9 cellular contexts compared by ENCODE assay signal in genomic region chr10:71548494-71548846, GRCh38.
DNase-seq lines count a peak whose midpoint lies in the region; ATAC-seq and TF ChIP-seq lines count a peak whose summit lies in the region.
"Had no signal": no experiment of that assay in that cellular context is flagged by ENCODE, and none has a peak within 500 bp of the region (broad histone marks: within the 10 kb centered on the region; RNA-seq: fewer than 3 reads in every experiment).

No MANE protein-coding gene starts in this region.

- H3K9me3 ChIP-seq in adrenal gland (replicated peaks in 1 of 3): no peaks in the 10 kb centered on the region

- no peak overlapping the region for H2BK120ac ChIP-seq in mesendoderm (ENCODE audit: low read depth, low read length)

- H3K4me1 ChIP-seq in adrenal gland (replicated peaks in 1 of 2) (no peaks in the 10 kb centered on the region), mesendoderm (ENCODE audit: control insufficient read depth, low read depth, low read length) (peaks cover 5% of the 10 kb centered on the region)

- peak; percentile 39 for DNase-seq in ELR (ENCODE audit: low read depth)
- peak; percentile 91 to 98 for DNase-seq in Kasumi-1 (lab: John Stamatoyannopoulos, UW)
- DNase-seq in adrenal gland: peak in 2 of 7 donors; percentile 19 to 34
- peak; percentile 56 for DNase-seq in mesendoderm
- DNase-seq in GM03348 (ENCODE audit: low spot score): no peak
- DNase-seq in NCI-H524 (lab: John Stamatoyannopoulos, UW): no peak

- peaks cover 3% of the 10 kb centered on the region for H3K27me3 Mint-ChIP-seq in stimulated activated memory B cell treated with anti-CD40 and anti-IgM and Interleukin-4, amounts not matched to agents 10 μg/mL and 1 μg/mL and 100 μg/mL, for 72 hours

- no peak overlapping the region for H4K5ac ChIP-seq in mesendoderm (ENCODE audit: low read length)

- H3K27me3 ChIP-seq in adrenal gland (no peaks in the 10 kb centered on the region), mesendoderm (ENCODE audit: insufficient read depth, low read length, poor library complexity) (no peaks in the 10 kb centered on the region)

- H3K27ac Mint-ChIP-seq in stimulated activated memory B cell treated with anti-CD40 and anti-IgM and Interleukin-4, amounts not matched to agents 10 μg/mL and 1 μg/mL and 100 μg/mL, for 72 hours: no peak overlapping the region
- H3K27ac Mint-ChIP-seq: T-helper 1 cell treated with Interleukin-12 subunit alpha and Interleukin-12 subunit beta and Interleukin-4 antibody, amounts not matched to agents 30 μg/mL and 1 μg/mL, for 36 hours had no signal

- H3K9ac ChIP-seq in mesendoderm (ENCODE audit: low read length): no peak overlapping the region

- H3K18ac ChIP-seq in mesendoderm (ENCODE audit: low read length): no peak overlapping the region

- H4K8ac ChIP-seq in mesendoderm (ENCODE audit: low read depth, low read length): no peak overlapping the region

- H3K4ac ChIP-seq in mesendoderm (ENCODE audit: low read depth, low read length): no peak overlapping the region

- H3K79me1 ChIP-seq in mesendoderm (ENCODE audit: low read length): no peaks in the 10 kb centered on the region

- TF ChIP-seq POLR2A in adrenal gland (IDR thresholded peaks at IDR 0.05): no peak

- H3K9me3 Mint-ChIP-seq in stimulated activated memory B cell treated with anti-CD40 and anti-IgM and Interleukin-4, amounts not matched to agents 10 μg/mL and 1 μg/mL and 100 μg/mL, for 72 hours: no peaks in the 10 kb centered on the region
- H3K9me3 Mint-ChIP-seq: T-helper 1 cell treated with Interleukin-12 subunit alpha and Interleukin-12 subunit beta and Interleukin-4 antibody, amounts not matched to agents 30 μg/mL and 1 μg/mL, for 36 hours had no signal

- H3K4me2 ChIP-seq in mesendoderm (ENCODE audit: low read length): no peak overlapping the region

- H3K36me3 Mint-ChIP-seq in stimulated activated memory B cell treated with anti-CD40 and anti-IgM and Interleukin-4, amounts not matched to agents 10 μg/mL and 1 μg/mL and 100 μg/mL, for 72 hours: no peaks in the 10 kb centered on the region

- peak in 5 of 6 experiments; percentile 6 to 21 (median 20) for TF ChIP-seq CTCF in adrenal gland (IDR thresholded peaks at IDR 0.05)

- H3K27ac ChIP-seq in adrenal gland (peak overlapping the region in 2 of 5 donors; percentile 45 to 79), mesendoderm (ENCODE audit: low read depth, low read length) (no peak overlapping the region)

- no peaks in the 10 kb centered on the region for H3K79me2 ChIP-seq in mesendoderm (ENCODE audit: control insufficient read depth, insufficient read depth, low read length)

- intact Hi-C loops in adrenal gland (cut with DNase I): no loop called here

- no peak overlapping the region for H3K4me3 Mint-ChIP-seq in stimulated activated memory B cell treated with anti-CD40 and anti-IgM and Interleukin-4, amounts not matched to agents 10 μg/mL and 1 μg/mL and 100 μg/mL, for 72 hours
- H3K4me3 Mint-ChIP-seq: T-helper 1 cell treated with Interleukin-12 subunit alpha and Interleukin-12 subunit beta and Interleukin-4 antibody, amounts not matched to agents 30 μg/mL and 1 μg/mL, for 36 hours had no signal

- H3K36me3 ChIP-seq in adrenal gland (replicated peaks in 1 of 2) (no peaks in the 10 kb centered on the region), mesendoderm (ENCODE audit: control insufficient read depth, insufficient read depth, low read length) (no peaks in the 10 kb centered on the region)

- H2AK5ac ChIP-seq in mesendoderm (ENCODE audit: low read length): no peak overlapping the region

- no peaks in the 10 kb centered on the region for H3K4me1 Mint-ChIP-seq in stimulated activated memory B cell treated with anti-CD40 and anti-IgM and Interleukin-4, amounts not matched to agents 10 μg/mL and 1 μg/mL and 100 μg/mL, for 72 hours

- H2BK15ac ChIP-seq in mesendoderm (replicated peaks; ENCODE audit: low read depth): no peak overlapping the region

- H2BK5ac ChIP-seq in mesendoderm (ENCODE audit: low read length): no peak overlapping the region

- no peak for ATAC-seq in HG02610 (IDR thresholded peaks at IDR 0.05; ENCODE audit: unreplicated experiment)
- no peak for ATAC-seq in stimulated activated memory B cell treated with anti-CD40 and anti-IgM and Interleukin-4, amounts not matched to agents 10 μg/mL and 1 μg/mL and 100 μg/mL, for 72 hours

- H3K4me3 ChIP-seq in adrenal gland: no peak overlapping the region
- H3K4me3 ChIP-seq in mesendoderm (ENCODE audit: low read length): no peak overlapping the region

- H3K56ac ChIP-seq in mesendoderm (ENCODE audit: low read length): no peak overlapping the region

- H3K23ac ChIP-seq in mesendoderm (ENCODE audit: low read length): no peak overlapping the region

Comparison
In these comparisons a context has a peak if more than half of its experiments do, and no peak if none do; other contexts are left out.
1. DNase-seq: peak in ELR (single experiment), Kasumi-1 (2 of 2) and mesendoderm (single experiment); none in GM03348 (single experiment) and NCI-H524 (0 of 2).